In the genomic region with DNA sequence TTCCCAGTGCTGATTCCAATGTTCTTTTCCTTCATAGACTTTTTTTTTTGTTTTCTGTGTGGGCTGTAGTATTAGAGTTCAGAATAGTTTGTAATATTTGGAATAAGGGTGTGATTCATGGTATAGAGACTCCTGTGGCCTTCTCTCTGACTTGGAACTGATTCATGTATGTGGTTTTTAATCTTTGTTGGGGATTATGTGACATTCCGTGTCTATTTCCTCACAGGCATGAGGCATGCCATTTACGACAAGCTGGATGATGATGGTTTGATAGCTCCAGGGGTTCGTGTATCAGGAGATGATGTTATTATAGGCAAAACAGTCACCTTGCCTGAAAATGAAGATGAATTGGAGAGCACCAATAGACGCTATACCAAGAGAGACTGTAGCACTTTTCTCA, we compare ENCODE assay signal across 14 cellular contexts. TPM values are rescaled to one million over a fixed set of nuclear protein-coding genes. Genes with fewer than 3 reads are reported as not detected.
DNase-seq lines count a peak whose midpoint lies in the region; ATAC-seq and TF ChIP-seq lines count a peak whose summit lies in the region.
"Had no signal": no experiment of that assay in that cellular context is flagged by ENCODE, and none has a peak within 500 bp of the region (broad histone marks: within the 10 kb centered on the region; RNA-seq: fewer than 3 reads in every experiment).

No MANE protein-coding gene starts in this region.

- TF ChIP-seq POLR2A in spleen (IDR thresholded peaks at IDR 0.05) = no peak

- DNase-seq in AG04450 (ENCODE audit: low read depth, low spot score) = peak; percentile 78
- peak; percentile 96 for DNase-seq in HFFc6
- DNase-seq in astrocyte of the hippocampus (ENCODE audit: low read depth, low spot score) = peak; percentile 78
- DNase-seq in glomerular visceral epithelial cell (ENCODE audit: extremely low spot score) = peak; percentile 90
- DNase-seq in DMS153 treated with DMSO at 0.1 percent for 48 hours (lab: John Stamatoyannopoulos, UW; ENCODE audit: unreplicated experiment) = no peak
- DNase-seq in spleen = no peak
- no peak for DNase-seq in OCI-LY7 (ENCODE audit: low spot score)
- DNase-seq: activated CD4-positive, alpha-beta memory T cell treated with anti-CD3 and anti-CD28 coated beads, Interleukin-2, amount 10 ng/mL, durations not matched to agents 7 days and 5 days; activated naive CD4-positive, alpha-beta T cell treated with anti-CD3 and anti-CD28 coated beads, Interleukin-2, amount 50 U/mL, for 16 hours; hypothalamus; NCI-H345; pancreas had no signal

- H3K4me2 ChIP-seq in OCI-LY7 (ENCODE audit: low read length) = no peak overlapping the region
- H3K4me2 ChIP-seq: BLaER1 treated with 17β-estradiol and CSF1 and Interleukin-3, amounts not matched to agents 10 nM and 100 nM had no signal

- no peaks in the 10 kb centered on the region for H3K79me2 ChIP-seq in OCI-LY7 (ENCODE audit: insufficient read depth, low read depth, low read length)

- no peaks in the 10 kb centered on the region for H3K9me3 ChIP-seq in AG04450 (ENCODE audit: control insufficient read depth, insufficient read depth, low read length)
- H3K9me3 ChIP-seq in spleen = no peaks in the 10 kb centered on the region
- H3K9me3 ChIP-seq in OCI-LY7 (ENCODE audit: low read length) = no peaks in the 10 kb centered on the region
- H3K9me3 ChIP-seq: BLaER1 treated with 17β-estradiol and CSF1 and Interleukin-3, amounts not matched to agents 10 nM and 100 nM; pancreas had no signal

- peaks cover 61% of the 10 kb centered on the region for H3K36me3 Mint-ChIP-seq in HFFc6 (ENCODE audit: low read depth)

- TF ChIP-seq CTCF in AG04450 (IDR thresholded peaks at IDR 0.05; ENCODE audit: low read depth, low read length) = no peak
- TF ChIP-seq CTCF in HFFc6 (IDR thresholded peaks at IDR 0.05) = no peak
- TF ChIP-seq CTCF in spleen (IDR thresholded peaks at IDR 0.05 in 8 of 11, conservative IDR thresholded peaks at IDR 0.05 in 3 of 11) = no peak
- no peak for TF ChIP-seq CTCF in OCI-LY7 (conservative IDR thresholded peaks at IDR 0.05; ENCODE audit: low read length)

- H3K4me3 Mint-ChIP-seq in HFFc6 = peak overlapping the region; percentile 29
- H3K4me3 Mint-ChIP-seq: activated CD4-positive, alpha-beta memory T cell treated with anti-CD3 and anti-CD28 coated beads, Interleukin-2, amount 10 ng/mL, durations not matched to agents 7 days and 5 days had no signal

- H4K20me1 ChIP-seq in OCI-LY7 (ENCODE audit: insufficient read depth, low read length) = no peaks in the 10 kb centered on the region

- H3K4me1 Mint-ChIP-seq in HFFc6 (ENCODE audit: low read depth) = peaks cover 74% of the 10 kb centered on the region

- no peaks in the 10 kb centered on the region for H3K9me3 Mint-ChIP-seq in HFFc6
- H3K9me3 Mint-ChIP-seq: activated CD4-positive, alpha-beta memory T cell treated with anti-CD3 and anti-CD28 coated beads, Interleukin-2, amount 10 ng/mL, durations not matched to agents 7 days and 5 days had no signal

- H3K4me1 ChIP-seq in spleen = peaks cover 0 to 17% (median 7%) of the 10 kb centered on the region in 6 donors
- H3K4me1 ChIP-seq in OCI-LY7 (ENCODE audit: insufficient read depth, low read length, poor library complexity, severe bottlenecking) = no peaks in the 10 kb centered on the region
- H3K4me1 ChIP-seq: pancreas had no signal

- POLR2A ChIA-PET in AG04450 (lab: Yijun Ruan, JAX) = interaction anchor here (1.1 kb wide), 1 partner anchor 76 kb away, joined by 3 read pairs; no protein-coding TSS in a partner anchor
- POLR2A ChIA-PET in OCI-LY7 (lab: Charles Lee) = no interaction called here

- no peak overlapping the region for H3K4me3 ChIP-seq in AG04450 (ENCODE audit: low read depth, low read length)
- H3K4me3 ChIP-seq in spleen = no peak overlapping the region
- H3K4me3 ChIP-seq in OCI-LY7 (ENCODE audit: low read depth, low read length, poor library complexity, severe bottlenecking) = no peak overlapping the region
- H3K4me3 ChIP-seq: BLaER1 treated with 17β-estradiol and CSF1 and Interleukin-3, amounts not matched to agents 10 nM and 100 nM; pancreas had no signal

- no peaks in the 10 kb centered on the region for H3K9me2 ChIP-seq in OCI-LY7 (ENCODE audit: insufficient read depth, low read length)

- no peak for ATAC-seq in GM21576 (IDR thresholded peaks at IDR 0.05; ENCODE audit: unreplicated experiment)
- ATAC-seq: pancreas had no signal

- CTCF ChIA-PET in AG04450 (lab: Charles Lee) (interaction anchor here (1.2 to 2.7 kb wide), 2 partner anchors 15 to 140 kb away, joined by 9 to 22 read pairs; no protein-coding TSS in a partner anchor), OCI-LY7 (lab: Charles Lee; ENCODE audit: unreplicated experiment) (no interaction called here)

- H3K36me3 ChIP-seq in spleen (peaks cover 5 to 100% (median 90%) of the 10 kb centered on the region in 6 donors), OCI-LY7 (ENCODE audit: insufficient read depth, low read length) (peaks cover 100% of the 10 kb centered on the region)

- peak overlapping the region; percentile 78 for H3K27ac Mint-ChIP-seq in HFFc6
- H3K27ac Mint-ChIP-seq: activated CD4-positive, alpha-beta memory T cell treated with anti-CD3 and anti-CD28 coated beads, Interleukin-2, amount 10 ng/mL, durations not matched to agents 7 days and 5 days had no signal

- no peak overlapping the region for H2AFZ ChIP-seq in OCI-LY7 (ENCODE audit: low read length)

- H3K27me3 ChIP-seq in AG04450 (ENCODE audit: control insufficient read depth, insufficient read depth, low read length) (no peaks in the 10 kb centered on the region), spleen (replicated peaks in 1 of 7) (no peaks in the 10 kb centered on the region)
- H3K27me3 ChIP-seq: BLaER1 treated with 17β-estradiol and CSF1 and Interleukin-3, amounts not matched to agents 10 nM and 100 nM; pancreas had no signal

- no TSS peak for BruUV-seq in OCI-LY7 (replicated peaks; lab: Mats Ljungman, UMichigan)

- intact Hi-C loops in spleen (cut with DNase I; ENCODE audit: low total_unique reads) = no loop called here
- intact Hi-C loops in OCI-LY7 (cut with micrococcal nuclease; ENCODE audit: unreplicated experiment) = no loop called here

- H3K27ac ChIP-seq in AG04450 (ENCODE audit: low read depth, low read length) (no peak overlapping the region), spleen (no peak overlapping the region), OCI-LY7 (ENCODE audit: low read depth, low read length, poor library complexity, severe bottlenecking) (no peak overlapping the region)
- H3K27ac ChIP-seq: BLaER1 treated with 17β-estradiol and CSF1 and Interleukin-3, amounts not matched to agents 10 nM and 100 nM; pancreas had no signal

- H3K27me3 Mint-ChIP-seq in HFFc6 (ENCODE audit: insufficient read depth) = peaks cover 9% of the 10 kb centered on the region
- H3K27me3 Mint-ChIP-seq: activated CD4-positive, alpha-beta memory T cell treated with anti-CD3 and anti-CD28 coated beads, Interleukin-2, amount 10 ng/mL, durations not matched to agents 7 days and 5 days had no signal

- 85 to 94% (median 90%) methylated on average over 4 of the region's 4 CpGs for WGBS in spleen, 5 donors

RNA-seq across cellular contexts. Expression of a gene that starts 44.4 kb away (rescaled TPM):
- 116 and 163 TPM in 2 replicates for polyA plus RNA-seq in AG04450 (2011; rRNA removed)
- 64.5 and 107 TPM in 2 replicates for polyA minus RNA-seq in AG04450 (2011; rRNA and poly(A)+ RNA removed)
- total RNA-seq in HFFc6 (2021; fragmentation: NEBNext Ultra II Directional; extraction: Animal tissue kit (Norgen Biotek cat#: 25700)) = 10 to 100 TPM; 83.5 to 90.9 (median 87.8) TPM
- total RNA-seq in spleen = 100 to 1,000 TPM in 2 of 7 donors, 10 to 100 TPM in 5; 78.4 to 119 (median 96.6) TPM
- polyA plus RNA-seq in spleen = 10 to 100 TPM; 27.4 to 37.9 (median 36.1) TPM
- total RNA-seq in OCI-LY7 (2014; rRNA removed; shearing (Covaris generic)) = 106 and 164 TPM in 2 replicates
- total RNA-seq in OCI-LY7 (2022) = 144 and 148 TPM in 2 replicates

RNA-seq across cellular contexts. Expression of a gene that starts 45.7 kb away (rescaled TPM):
- polyA plus RNA-seq in AG04450 (2011; rRNA removed) (17.1 and 17.8 TPM in 2 replicates), spleen (10 to 100 TPM in 1 of 3 donors, 1 to 10 TPM in 2; 7.4 to 11.4 (median 8.6) TPM)
- 8.3 and 9.2 TPM in 2 replicates for polyA minus RNA-seq in AG04450 (2011; rRNA and poly(A)+ RNA removed)
- total RNA-seq in HFFc6 (2021; fragmentation: NEBNext Ultra II Directional; extraction: Animal tissue kit (Norgen Biotek cat#: 25700)) = 10 to 100 TPM; 10.5 to 14.7 (median 13.8) TPM
- total RNA-seq in spleen (10 to 100 TPM; 12.2 to 21.4 (median 15.8) TPM), OCI-LY7 (2022) (28.1 and 28.7 TPM in 2 replicates)
- 20.2 TPM in 2 replicates for total RNA-seq in OCI-LY7 (2014; rRNA removed; shearing (Covaris generic))

Comparison
In these comparisons a context has a peak if more than half of its experiments do, and no peak if none do; other contexts are left out.
1. DNase-seq: peak in AG04450 (single experiment), HFFc6 (single experiment), astrocyte of the hippocampus (single experiment) and glomerular visceral epithelial cell (single experiment); none in DMS153 treated with DMSO at 0.1 percent for 48 hours (single experiment), spleen (single experiment) and OCI-LY7 (single experiment).